In genomic region chr9:892123-892522, GRCh38 we compare ENCODE assay signal across 18 cellular contexts. TPM values are rescaled to one million over a fixed set of nuclear protein-coding genes. Genes with fewer than 3 reads are reported as not detected.
DNase-seq lines count a peak whose midpoint lies in the region; ATAC-seq and TF ChIP-seq lines count a peak whose summit lies in the region.
"Had no signal": no experiment of that assay in that cellular context is flagged by ENCODE, and none has a peak within 500 bp of the region (broad histone marks: within the 10 kb centered on the region; RNA-seq: fewer than 3 reads in every experiment).

No MANE protein-coding gene starts in this region.

- H3K27ac ChIP-seq in WERI-Rb-1 (no peak overlapping the region), mesendoderm (ENCODE audit: low read depth, low read length) (no peak overlapping the region)
- H3K27ac ChIP-seq: left ventricle myocardium inferior, skin epidermis, thoracic aorta had no signal

- no peak overlapping the region for H4K5ac ChIP-seq in mesendoderm (ENCODE audit: low read length)

- H2BK5ac ChIP-seq in mesendoderm (ENCODE audit: low read length), result no peak overlapping the region

- H3K36me3 ChIP-seq in WERI-Rb-1, result no peaks in the 10 kb centered on the region
- no peaks in the 10 kb centered on the region for H3K36me3 ChIP-seq in mesendoderm (ENCODE audit: control insufficient read depth, insufficient read depth, low read length)
- H3K36me3 ChIP-seq: left ventricle myocardium inferior, thoracic aorta had no signal

- no peak overlapping the region for H3K9ac ChIP-seq in mesendoderm (ENCODE audit: low read length)

- no CpG with 5 or more reads among the region's 5 CpGs for WGBS in mesendoderm (ENCODE audit: extremely low coverage, insufficient coverage, low lambda C conversion rate)

- H4K8ac ChIP-seq in mesendoderm (ENCODE audit: low read depth, low read length), result no peak overlapping the region

- H3K4me3 ChIP-seq in GM12865 (ENCODE audit: low read depth, low read length), result no peak overlapping the region
- no peak overlapping the region for H3K4me3 ChIP-seq in Jurkat, Clone E6-1 (ENCODE audit: low read length)
- no peak overlapping the region for H3K4me3 ChIP-seq in WERI-Rb-1 (ENCODE audit: low read depth, low read length)
- H3K4me3 ChIP-seq in mesendoderm (ENCODE audit: low read length), result no peak overlapping the region
- H3K4me3 ChIP-seq: left ventricle myocardium inferior, skin epidermis, thoracic aorta had no signal

- TF ChIP-seq CTCF in GM12865 (IDR thresholded peaks at IDR 0.05; ENCODE audit: insufficient read depth, low read depth, low read length, missing control alignments) (peak; percentile 15), WERI-Rb-1 (IDR thresholded peaks at IDR 0.05; ENCODE audit: low read depth, low read length) (peak; percentile 41; the same call in 1 of the 2 replicates)

- no peak overlapping the region for H2AK5ac ChIP-seq in mesendoderm (ENCODE audit: low read length)

- H3K27me3 ChIP-seq in WERI-Rb-1 (ENCODE audit: insufficient read depth, low read depth, severe bottlenecking), result no peaks in the 10 kb centered on the region
- H3K27me3 ChIP-seq in mesendoderm (ENCODE audit: insufficient read depth, low read length, poor library complexity), result no peaks in the 10 kb centered on the region

- H3K18ac ChIP-seq in mesendoderm (ENCODE audit: low read length), result no peak overlapping the region

- H3K9me3 ChIP-seq in WERI-Rb-1 (ENCODE audit: severe bottlenecking), result no peaks in the 10 kb centered on the region
- H3K9me3 ChIP-seq: left ventricle myocardium inferior, thoracic aorta had no signal

- H3K4me1 ChIP-seq in mesendoderm (ENCODE audit: control insufficient read depth, low read depth, low read length), result no peaks in the 10 kb centered on the region
- H3K4me1 ChIP-seq: left ventricle myocardium inferior had no signal

- ATAC-seq in GM18517 (IDR thresholded peaks at IDR 0.05; ENCODE audit: unreplicated experiment), result no peak
- ATAC-seq: activated CD8-positive, alpha-beta T cell treated with anti-CD3 and anti-CD28 coated beads for 36 hours; effector memory CD8-positive, alpha-beta T cell had no signal

- H3K4ac ChIP-seq in mesendoderm (ENCODE audit: low read depth, low read length), result no peak overlapping the region

- no peaks in the 10 kb centered on the region for H3K79me1 ChIP-seq in mesendoderm (ENCODE audit: low read length)

- peak overlapping the region; percentile 42 for H3K56ac ChIP-seq in mesendoderm (ENCODE audit: low read length)

- no peak overlapping the region for H2BK120ac ChIP-seq in mesendoderm (ENCODE audit: low read depth, low read length)

- H3K4me2 ChIP-seq in mesendoderm (ENCODE audit: low read length), result no peak overlapping the region

- no peak for DNase-seq in GM12865 (ENCODE audit: low read depth)
- peak; percentile 9 for DNase-seq in Jurkat, Clone E6-1 (ENCODE audit: low read depth, low spot score)
- DNase-seq in WERI-Rb-1, result no peak
- DNase-seq in mesendoderm, result peak; percentile 60
- no peak for DNase-seq in AG20443 (ENCODE audit: low spot score)
- no peak for DNase-seq in effector CD8-positive, alpha-beta T cell (lab: John Stamatoyannopoulos, UW)
- DNase-seq: activated CD8-positive, alpha-beta T cell treated with anti-CD3 and anti-CD28 coated beads for 36 hours; C1 segment of cervical spinal cord; caudate nucleus; DMS53; effector memory CD8-positive, alpha-beta T cell; Kasumi-1; left ventricle myocardium inferior; NCI-H1694 treated with DMSO at 0.1 percent for 48 hours; stimulated activated CD4-positive, alpha-beta T cell treated with anti-CD3 and anti-CD28 coated beads, Interleukin-4, amount 100 ng/mL, for 4 hours had no signal

- H3K79me2 ChIP-seq in mesendoderm (ENCODE audit: control insufficient read depth, insufficient read depth, low read length), result no peaks in the 10 kb centered on the region

- H3K23ac ChIP-seq in mesendoderm (ENCODE audit: low read length), result no peak overlapping the region

- no peak overlapping the region for H2BK15ac ChIP-seq in mesendoderm (replicated peaks; ENCODE audit: low read depth)

RNA-seq across cellular contexts. Expression of gene DMRT1, which starts 50.6 kb away (rescaled TPM):
- polyA plus RNA-seq in Jurkat, Clone E6-1 (2012; ENCODE audit: insufficient read depth, insufficient read length), result not detected
- polyA plus RNA-seq in mesendoderm (2013, experiment 1 of 2), result 0.81 TPM
- polyA plus RNA-seq in mesendoderm (2013, experiment 2 of 2), result 0.99 TPM

Comparison
In these comparisons a context has a peak if more than half of its experiments do, and no peak if none do; other contexts are left out.
1. DNase-seq: peak in Jurkat, Clone E6-1 (single experiment) and mesendoderm (single experiment); none in GM12865 (single experiment), WERI-Rb-1 (single experiment), AG20443 (single experiment) and effector CD8-positive, alpha-beta T cell (single experiment).